Comparison of ENCODE assay signal across 1 cellular context in genomic region chr6:83365931-83366330, GRCh38.
TF ChIP-seq lines count a peak whose summit lies in the region.

No MANE protein-coding gene starts in this region.

TF ChIP-seq in GM23338, 12 proteins besides CTCF, POLR2A, EP300 and RAD21 (continued from another document):
- TF ChIP-seq REST (IDR thresholded peaks at IDR 0.05; ENCODE audit: unreplicated experiment) (no peak), EZH2phosphoT487 (IDR thresholded peaks at IDR 0.05; ENCODE audit: unreplicated experiment) (no peak)
